In the genomic region with DNA sequence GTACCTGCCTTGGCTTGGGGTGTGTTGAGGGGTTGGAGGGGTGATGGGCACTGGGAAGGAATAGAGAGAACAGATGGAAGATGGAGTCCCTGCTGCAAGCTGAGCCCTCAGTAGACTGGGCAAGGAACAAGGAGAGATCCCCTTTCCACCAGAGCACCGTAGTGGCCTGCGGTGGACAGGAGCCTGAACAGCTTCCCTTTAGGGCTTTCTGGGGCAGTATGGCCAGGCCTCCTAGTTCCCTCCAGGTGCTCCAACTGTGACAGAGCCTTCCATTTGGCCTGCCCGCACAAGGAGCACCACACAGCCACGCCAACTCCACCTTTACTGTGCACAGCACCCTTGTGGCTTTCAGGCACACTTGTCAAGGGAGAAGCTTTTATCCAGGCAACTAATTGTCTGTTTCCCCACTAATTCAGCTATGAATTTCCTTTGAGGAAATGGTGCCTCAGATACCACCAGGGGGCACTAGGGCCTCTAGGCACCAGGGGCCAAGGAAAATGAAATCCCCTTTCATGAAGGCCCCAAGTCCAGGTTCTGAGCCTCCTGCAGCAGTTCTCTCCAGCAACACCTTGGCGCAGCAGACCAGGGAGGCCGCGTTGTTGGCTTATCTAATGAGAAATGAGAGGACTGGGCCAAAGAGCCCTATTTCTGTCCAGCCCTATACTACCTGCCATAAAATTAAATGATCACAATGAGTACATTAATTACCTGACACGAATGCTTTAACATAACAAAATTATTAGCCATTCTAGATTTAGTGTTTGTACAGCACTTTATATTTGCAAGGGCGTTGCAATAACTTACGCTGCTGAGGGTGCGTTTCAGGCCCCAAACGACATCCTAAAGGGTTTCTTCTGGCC, we compare ENCODE assay signal across 8 cellular contexts. TPM values are rescaled to one million over a fixed set of nuclear protein-coding genes. Genes with fewer than 3 reads are reported as not detected.
DNase-seq lines count a peak whose midpoint lies in the region; ATAC-seq, FAIRE-seq and TF ChIP-seq lines count a peak whose summit lies in the region.

No MANE protein-coding gene starts in this region.

- H3K36me3 Mint-ChIP-seq in naive B cell, result no peaks in the 10 kb centered on the region

- H3K4me3 ChIP-seq in A549 (no peak overlapping the region), thyroid gland (replicated peaks in 1 of 3) (no peak overlapping the region)

- TF ChIP-seq EP300 in A549 (IDR thresholded peaks at IDR 0.05), result no peak

- H3K9me3 ChIP-seq in A549, result no peaks in the 10 kb centered on the region
- no peaks in the 10 kb centered on the region for H3K9me3 ChIP-seq in thyroid gland

- no peak overlapping the region for H3K4me2 ChIP-seq in A549

- intact Hi-C loops in thyroid gland (cut with DNase I), result loop anchor here (2.0 kb wide), 1 partner anchor 215 kb away; no protein-coding TSS in a partner anchor

- no peak overlapping the region for H3K4me3 Mint-ChIP-seq in naive B cell

- H3K4me1 ChIP-seq in A549 (no peaks in the 10 kb centered on the region), thyroid gland (no peaks in the 10 kb centered on the region)

- no peak for FAIRE-seq in A549 (lab: Jason Lieb, UNC)

- CTCF ChIA-PET in A549 (lab: Yijun Ruan, JAX), result interaction anchor here (0.5 to 3.1 kb wide), 37 partner anchors 9 to 275 kb away, joined by 3 to 35 read pairs (median 4); no protein-coding TSS in a partner anchor

- H3K9me3 Mint-ChIP-seq in naive B cell, result no peaks in the 10 kb centered on the region

- TF ChIP-seq CTCF in A549 (IDR thresholded peaks at IDR 0.05), result peak; percentile 56
- TF ChIP-seq CTCF in GM12872 (IDR thresholded peaks at IDR 0.05; ENCODE audit: insufficient read depth, low read depth, low read length), result peak; percentile 76
- peak; percentile 27 to 73 (median 59) for TF ChIP-seq CTCF in thyroid gland (IDR thresholded peaks at IDR 0.05)

- POLR2A ChIA-PET in A549 (lab: Yijun Ruan, JAX), result interaction anchor here (0.9 kb wide), 1 partner anchor 275 kb away, joined by 3 read pairs; no protein-coding TSS in a partner anchor

- WGBS in A549 (ENCODE audit: missing lambda C conversion rate), result 65% methylated on average over 12 of the region's 12 CpGs
- WGBS in thyroid gland, 2 donors, result 54 to 68% methylated on average over 12 of the region's 12 CpGs

- no peaks in the 10 kb centered on the region for H3K36me3 ChIP-seq in thyroid gland

- H3K27ac ChIP-seq in A549, result no peak overlapping the region
- H3K27ac ChIP-seq in thyroid gland, result no peak overlapping the region

- no peak for TF ChIP-seq POLR2A in A549 (IDR thresholded peaks at IDR 0.05; ENCODE audit: low read length)
- TF ChIP-seq POLR2A in thyroid gland (IDR thresholded peaks at IDR 0.05), result no peak

- no peaks in the 10 kb centered on the region for H3K27me3 ChIP-seq in thyroid gland

- H3K4me1 Mint-ChIP-seq in naive B cell, result no peaks in the 10 kb centered on the region

- peak; percentile 64 to 80 for TF ChIP-seq RAD21 in A549 (conservative IDR thresholded peaks at IDR 0.05 in 1 of 2, IDR thresholded peaks at IDR 0.05 in 1 of 2)

- peak overlapping the region in 1 of 6 donors; percentile 11 for H3K27ac Mint-ChIP-seq in naive B cell

- DNase-seq in A549 (ENCODE audit: low read depth in 1 of 2, low spot score in 1 of 2), result peak; percentile 35 to 46
- peak; percentile 37 for DNase-seq in NCI-H226
- DNase-seq in activated CD4-positive, alpha-beta T cell treated with anti-CD3 and anti-CD28 coated beads, Interleukin-2, amount 50 U/mL, for 1 hour, result peak; percentile 30
- peak; percentile 24 for DNase-seq in epidermal melanocyte (ENCODE audit: insufficient read length, low spot score)
- peak; percentile 30 for DNase-seq in naive B cell
- DNase-seq in thyroid gland, result peak; percentile 56 to 65

- H3K27me3 Mint-ChIP-seq in naive B cell, result peaks cover 0 to 4% (median 0%) of the 10 kb centered on the region in 3 donors

- peak; percentile 59 to 80; a peak in 5 of 6 replicates for ATAC-seq in A549
- ATAC-seq in naive B cell (ENCODE audit: low read depth in 2 of 2), result peak in 1 of 2 donors; percentile 30
- no peak for ATAC-seq in GM18858 (IDR thresholded peaks at IDR 0.05; ENCODE audit: unreplicated experiment)

TF ChIP-seq in A549, 52 proteins besides CTCF, POLR2A, EP300 and RAD21:
- no peak for TF ChIP-seq HEYL (CRISPR knock-in tag; IDR thresholded peaks at IDR 0.05)
- TF ChIP-seq, protein P1, sequence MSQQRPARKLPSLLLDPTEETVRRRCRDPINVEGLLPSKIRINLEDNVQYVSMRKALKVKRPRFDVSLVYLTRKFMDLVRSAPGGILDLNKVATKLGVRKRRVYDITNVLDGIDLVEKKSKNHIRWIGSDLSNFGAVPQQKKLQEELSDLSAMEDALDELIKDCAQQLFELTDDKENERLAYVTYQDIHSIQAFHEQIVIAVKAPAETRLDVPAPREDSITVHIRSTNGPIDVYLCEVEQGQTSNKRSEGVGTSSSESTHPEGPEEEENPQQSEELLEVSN (IDR thresholded peaks at IDR 0.05; ENCODE audit: borderline replicate concordance, low read depth), result no peak
- no peak for TF ChIP-seq RFX5 (IDR thresholded peaks at IDR 0.05)
- TF ChIP-seq, protein P2, sequence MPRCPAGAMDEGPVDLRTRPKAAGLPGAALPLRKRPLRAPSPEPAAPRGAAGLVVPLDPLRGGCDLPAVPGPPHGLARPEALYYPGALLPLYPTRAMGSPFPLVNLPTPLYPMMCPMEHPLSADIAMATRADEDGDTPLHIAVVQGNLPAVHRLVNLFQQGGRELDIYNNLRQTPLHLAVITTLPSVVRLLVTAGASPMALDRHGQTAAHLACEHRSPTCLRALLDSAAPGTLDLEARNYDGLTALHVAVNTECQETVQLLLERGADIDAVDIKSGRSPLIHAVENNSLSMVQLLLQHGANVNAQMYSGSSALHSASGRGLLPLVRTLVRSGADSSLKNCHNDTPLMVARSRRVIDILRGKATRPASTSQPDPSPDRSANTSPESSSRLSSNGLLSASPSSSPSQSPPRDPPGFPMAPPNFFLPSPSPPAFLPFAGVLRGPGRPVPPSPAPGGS (IDR thresholded peaks at IDR 0.05), result no peak
- no peak for TF ChIP-seq ZSCAN20 (CRISPR knock-in tag; IDR thresholded peaks at IDR 0.05)
- TF ChIP-seq TFCP2L1 (CRISPR knock-in tag; IDR thresholded peaks at IDR 0.05), result no peak
- peak; percentile 71 for TF ChIP-seq SMC3 (IDR thresholded peaks at IDR 0.05)

RNA-seq across cellular contexts. Expression of a gene that starts 23.1 kb away (rescaled TPM):
- 43.4 and 46.1 TPM in 2 replicates for polyA plus RNA-seq in A549 (2011; rRNA removed)
- polyA plus RNA-seq in A549 (2012; cell fraction: cytosol; rRNA removed), result 61.0 and 83.0 TPM in 2 replicates
- polyA plus RNA-seq in A549 (2012; cell fraction: nucleus; rRNA removed), result 73.0 and 86.1 TPM in 2 replicates
- 43.7 to 44.7 TPM (median 44.1 TPM) in 3 replicates for polyA plus RNA-seq in A549 (2017; fragmentation: RNase III; extraction: RNeasy Plus Mini Kit Qiagen cat#74134 plus additional on column Dnase treatment)
- polyA minus RNA-seq in A549 (2011; rRNA and poly(A)+ RNA removed), result 70.1 and 71.2 TPM in 2 replicates
- polyA plus RNA-seq in naive B cell (ENCODE audit: low read depth in 6 of 6), result 10 to 100 TPM; 42.3 to 69.2 (median 47.9) TPM
- 10 to 100 TPM; 28.8 to 63.2 (median 45.0) TPM for total RNA-seq in thyroid gland

RNA-seq across cellular contexts. Expression of a gene that starts 26.9 kb away (rescaled TPM):
- 47.5 and 53.4 TPM in 2 replicates for polyA plus RNA-seq in A549 (2011; rRNA removed)
- 71.5 and 72.4 TPM in 2 replicates for polyA plus RNA-seq in A549 (2012; cell fraction: cytosol; rRNA removed)
- polyA plus RNA-seq in A549 (2012; cell fraction: nucleus; rRNA removed), result 91.4 and 103 TPM in 2 replicates
- polyA plus RNA-seq in A549 (2017; fragmentation: RNase III; extraction: RNeasy Plus Mini Kit Qiagen cat#74134 plus additional on column Dnase treatment), result 47.7 to 58.4 TPM (median 54.5 TPM) in 3 replicates
- polyA minus RNA-seq in A549 (2011; rRNA and poly(A)+ RNA removed), result 30.7 and 31.5 TPM in 2 replicates
- polyA plus RNA-seq in naive B cell (ENCODE audit: low read depth in 6 of 6), result 100 to 1,000 TPM in 1 of 6 donors, 10 to 100 TPM in 5; 75.3 to 117 (median 82.4) TPM
- 100 to 1,000 TPM in 2 of 4 donors, 10 to 100 TPM in 2; 88.7 to 117 (median 102) TPM for total RNA-seq in thyroid gland
